30 cellular contexts compared by ENCODE assay signal in genomic region chr19:7470540-7471305, GRCh38.
"Had no signal": no experiment of that assay in that cellular context is flagged by ENCODE, and none has a peak within 500 bp of the region (broad histone marks: within the 10 kb centered on the region; RNA-seq: fewer than 3 reads in every experiment).

No MANE protein-coding gene starts in this region.

- H3K27me3 Mint-ChIP-seq: activated CD8-positive, alpha-beta memory T cell treated with anti-CD3 and anti-CD28 coated beads, Interleukin-2, amount 10 ng/mL, durations not matched to agents 7 days and 5 days; activated naive CD8-positive, alpha-beta T cell; activated T-helper 17 cell treated with anti-CD3 and anti-CD28 coated beads, Interleukin-2, amount 50 U/mL, for 72 hours had no signal

- H3K4me3 Mint-ChIP-seq: activated CD8-positive, alpha-beta memory T cell treated with anti-CD3 and anti-CD28 coated beads, Interleukin-2, amount 10 ng/mL, durations not matched to agents 7 days and 5 days; activated naive CD4-positive, alpha-beta T cell treated with anti-CD3 and anti-CD28 coated beads for 36 hours; activated naive CD8-positive, alpha-beta T cell; activated T-helper 17 cell treated with anti-CD3 and anti-CD28 coated beads, Interleukin-2, amount 50 U/mL, for 72 hours had no signal

- H3K9me3 Mint-ChIP-seq: activated naive CD4-positive, alpha-beta T cell treated with anti-CD3 and anti-CD28 coated beads for 36 hours; activated T-helper 17 cell treated with anti-CD3 and anti-CD28 coated beads, Interleukin-2, amount 50 U/mL, for 72 hours had no signal

- H3K27ac Mint-ChIP-seq: activated CD8-positive, alpha-beta memory T cell treated with anti-CD3 and anti-CD28 coated beads, Interleukin-2, amount 10 ng/mL, durations not matched to agents 7 days and 5 days; activated naive CD4-positive, alpha-beta T cell treated with anti-CD3 and anti-CD28 coated beads for 36 hours; activated naive CD8-positive, alpha-beta T cell had no signal

- H3K27ac ChIP-seq: brain microvascular endothelial cell, cardiac muscle cell, SJCRH30 had no signal

- H3K36me3 Mint-ChIP-seq: activated naive CD8-positive, alpha-beta T cell had no signal

- DNase-seq: activated CD4-positive, alpha-beta T cell treated with anti-CD3 and anti-CD28 coated beads for 4 hours; activated CD4-positive, alpha-beta T cell treated with anti-CD3 and anti-CD28 coated beads, Interleukin-2, amount 50 U/mL, for 48 hours; activated CD8-positive, alpha-beta memory T cell treated with anti-CD3 and anti-CD28 coated beads, Interleukin-2, amount 10 ng/mL, durations not matched to agents 7 days and 5 days; activated gamma-delta T cell; activated naive CD4-positive, alpha-beta T cell treated with anti-CD3 and anti-CD28 coated beads for 36 hours; activated T-cell treated with anti-CD3 and anti-CD28 coated beads, Interleukin-2, amount 50 U/mL, for 48 hours; amygdala; brain microvascular endothelial cell; Kasumi-1; KBM-7; NCI-H1048; NCI-H1417; NCI-H1694; NCI-H2029; NCI-H2107; NCI-H2171 treated with DMSO at 0.1 percent for 48 hours; NCI-H226; NCI-H526; NK-92 treated with Interleukin-12 subunit alpha and Interleukin-12 subunit beta, amount 100 ng/mL, for 24 hours; OCI-M1; Right ventricle myocardium superior; RPMI8226; SJCRH30; SK-N-SH; T-helper 1 cell had no signal

- H3K4me1 Mint-ChIP-seq: activated T-helper 17 cell treated with anti-CD3 and anti-CD28 coated beads, Interleukin-2, amount 50 U/mL, for 72 hours had no signal

- ATAC-seq: activated CD4-positive, CD25-positive, alpha-beta regulatory T cell treated with anti-CD3 and anti-CD28 coated beads, Interleukin-2, amount 50 U/mL, for 24 hours; activated CD8-positive, alpha-beta memory T cell treated with anti-CD3 and anti-CD28 coated beads, Interleukin-2, amount 10 ng/mL, durations not matched to agents 7 days and 5 days; activated T-helper 17 cell treated with anti-CD3 and anti-CD28 coated beads, Interleukin-2, amount 50 U/mL, for 72 hours; Panc1 had no signal
